22 cellular contexts compared by ENCODE assay signal in the genomic region with DNA sequence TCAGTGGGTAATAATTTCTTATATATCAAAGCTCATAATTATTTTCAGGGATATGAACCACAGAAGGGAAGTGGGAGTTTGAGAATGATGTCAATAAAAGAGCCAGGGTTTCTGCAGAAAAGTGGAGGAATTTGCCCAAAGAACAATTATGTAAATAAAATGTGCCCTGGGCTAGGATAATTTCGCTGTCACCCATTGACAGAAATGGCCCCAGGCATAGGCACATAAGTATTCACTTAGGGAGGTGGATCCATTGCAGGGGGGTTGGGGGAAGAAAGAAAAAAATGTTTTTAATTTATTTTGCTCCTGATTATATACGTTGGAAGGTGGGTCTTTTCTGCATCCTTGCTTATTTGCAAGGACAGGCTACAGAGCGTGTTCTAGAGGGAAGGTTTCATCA.
"Had no signal": no experiment of that assay in that cellular context is flagged by ENCODE, and none has a peak within 500 bp of the region (broad histone marks: within the 10 kb centered on the region; RNA-seq: fewer than 3 reads in every experiment).

No MANE protein-coding gene starts in this region.

- H3K9me3 Mint-ChIP-seq: endodermal cell had no signal

- H3K4me3 ChIP-seq: esophagus squamous epithelium, gastrocnemius medialis, heart right ventricle, left lung, lower lobe of right lung had no signal

- H3K36me3 Mint-ChIP-seq: memory B cell had no signal

- ATAC-seq: effector memory CD8-positive, alpha-beta T cell; esophagus mucosa; gastrocnemius medialis; heart right ventricle; left cardiac atrium; left lung; left ventricle myocardium superior had no signal

- H3K4me3 Mint-ChIP-seq: dendritic cell treated with granulocyte-macrophage colony-stimulating factor and Interleukin-4, amounts not matched to agents 40 ng/mL and 50 ng/mL, for 4 days; effector memory CD8-positive, alpha-beta T cell; endodermal cell; memory B cell had no signal

- H3K27me3 ChIP-seq: esophagus squamous epithelium, gastrocnemius medialis, heart right ventricle, left lung had no signal

- H3K4me1 ChIP-seq: esophagus squamous epithelium, gastrocnemius medialis, heart right ventricle, left lung, lower lobe of right lung had no signal

- H3K9me3 ChIP-seq: esophagus squamous epithelium, gastrocnemius medialis, lower lobe of right lung had no signal

- H3K27ac ChIP-seq: epithelial cell of prostate, esophagus squamous epithelium, gastrocnemius medialis, heart right ventricle, left lung, lower lobe of right lung had no signal

- DNase-seq: cortex of kidney; effector CD8-positive, alpha-beta T cell; effector memory CD8-positive, alpha-beta T cell; erythroblast; esophagus squamous epithelium; foreskin fibroblast; foreskin melanocyte; gastrocnemius medialis; glutamatergic neuron; heart right ventricle; hippocampal formation; left cardiac atrium; left lung; left ventricle myocardium superior; lower lobe of right lung; mesendoderm; midbrain had no signal

- H3K27ac Mint-ChIP-seq: dendritic cell treated with granulocyte-macrophage colony-stimulating factor and Interleukin-4, amounts not matched to agents 40 ng/mL and 50 ng/mL, for 4 days; effector memory CD8-positive, alpha-beta T cell; endodermal cell; memory B cell had no signal

- H3K36me3 ChIP-seq: esophagus squamous epithelium, gastrocnemius medialis, heart right ventricle, left lung, lower lobe of right lung had no signal

- H3K27me3 Mint-ChIP-seq: dendritic cell treated with granulocyte-macrophage colony-stimulating factor and Interleukin-4, amounts not matched to agents 40 ng/mL and 50 ng/mL, for 4 days; effector memory CD8-positive, alpha-beta T cell; memory B cell had no signal

- H3K4me1 Mint-ChIP-seq: endodermal cell, memory B cell had no signal
